Comparison of ENCODE assay signal across 9 cellular contexts in genomic region chr19:57192064-57192395, GRCh38. TPM values are rescaled to one million over a fixed set of nuclear protein-coding genes. Genes with fewer than 3 reads are reported as not detected.
A peak's percentile ranks its signal among the peaks of the same experiment; 100 is the strongest.
DNase-seq lines count a peak whose midpoint lies in the region; ATAC-seq, FAIRE-seq and TF ChIP-seq lines count a peak whose summit lies in the region.
"Had no signal": no experiment of that assay in that cellular context is flagged by ENCODE, and none has a peak within 500 bp of the region (broad histone marks: within the 10 kb centered on the region; RNA-seq: fewer than 3 reads in every experiment).

No MANE protein-coding gene starts in this region.

- intact Hi-C loops in heart right ventricle (cut with DNase I): loop anchor here in 1 of 10 donors (5.0 kb wide), 1 partner anchor 50 kb away; the partner anchor contains the start of gene ZNF805

- 0 to 3% methylated on average over 8 of the region's 8 CpGs for WGBS in heart right ventricle, 2 donors

- TF ChIP-seq POLR2A in GM12891 (IDR thresholded peaks at IDR 0.05; ENCODE audit: low read depth, low read length): no peak

- peak overlapping the region; percentile 92 for H3K9ac ChIP-seq in skeletal muscle satellite cell (ENCODE audit: low read depth, low read length)

- H3K27ac ChIP-seq in WERI-Rb-1 (peak overlapping the region; percentile 83), heart right ventricle (peak overlapping the region in 9 of 10 donors; percentile 84 to 97 (median 93))

- H3K4me3 ChIP-seq in WERI-Rb-1 (ENCODE audit: low read depth, low read length) (peak overlapping the region; percentile 89), heart right ventricle (peak overlapping the region; percentile 85 to 100 (median 98)), skeletal muscle satellite cell (ENCODE audit: low read length) (peak overlapping the region; percentile 95)

- H3K4me2 ChIP-seq in skeletal muscle satellite cell (ENCODE audit: low read length): peak overlapping the region; percentile 82

- DNase-seq in NCI-H1105 (lab: John Stamatoyannopoulos, UW) (peak; percentile 7), NCI-H1105 treated with DMSO at 0.1 percent for 48 hours (lab: John Stamatoyannopoulos, UW) (no peak), WERI-Rb-1 (no peak), heart right ventricle (no peak), SK-N-DZ (ENCODE audit: low spot score) (no peak), GM12891 (ENCODE audit: insufficient read length, low spot score) (no peak)

- H3K27me3 ChIP-seq in WERI-Rb-1 (ENCODE audit: insufficient read depth, low read depth, severe bottlenecking) (peaks cover 4% of the 10 kb centered on the region), heart right ventricle (peaks cover 0 to 3% (median 0%) of the 10 kb centered on the region in 7 donors), skeletal muscle satellite cell (ENCODE audit: control insufficient read depth, insufficient read depth, low read length) (no peaks in the 10 kb centered on the region)

- H3K36me3 ChIP-seq in WERI-Rb-1: peaks cover 47% of the 10 kb centered on the region
- peaks cover 0 to 43% (median 40%) of the 10 kb centered on the region in 9 donors for H3K36me3 ChIP-seq in heart right ventricle
- peaks cover 40% of the 10 kb centered on the region for H3K36me3 ChIP-seq in skeletal muscle satellite cell (ENCODE audit: insufficient read depth, low read length)

- H3K9me3 ChIP-seq in WERI-Rb-1 (ENCODE audit: severe bottlenecking) (peaks cover 26% of the 10 kb centered on the region), heart right ventricle (peaks cover 0 to 33% (median 0%) of the 10 kb centered on the region in 11 donors), skeletal muscle satellite cell (replicated peaks; ENCODE audit: low read length) (peaks cover 5% of the 10 kb centered on the region)

- no peak for FAIRE-seq in GM12891 (lab: Jason Lieb, UNC)

- peaks cover 0 to 30% (median 23%) of the 10 kb centered on the region in 9 donors for H3K4me1 ChIP-seq in heart right ventricle
- peaks cover 11% of the 10 kb centered on the region for H3K4me1 ChIP-seq in skeletal muscle satellite cell (ENCODE audit: control insufficient read depth, insufficient read depth, low read length)

- ATAC-seq in heart right ventricle: peak in 2 of 8 donors; percentile 3 to 10
- no peak for ATAC-seq in HG03432 (IDR thresholded peaks at IDR 0.05; ENCODE audit: unreplicated experiment)

- TF ChIP-seq CTCF in WERI-Rb-1 (IDR thresholded peaks at IDR 0.05; ENCODE audit: low read depth, low read length) (no peak), heart right ventricle (IDR thresholded peaks at IDR 0.05) (no peak)

TF ChIP-seq in GM12891, 5 proteins besides CTCF, POLR2A, EP300 and RAD21:
- TF ChIP-seq POLR2AphosphoS5 (IDR thresholded peaks at IDR 0.05; ENCODE audit: low read depth, low read length): no peak
- TF ChIP-seq SPI1 (IDR thresholded peaks at IDR 0.05; ENCODE audit: low read depth, low read length): no peak
- TF ChIP-seq POU2F2 (IDR thresholded peaks at IDR 0.05; ENCODE audit: low read depth, low read length): no peak
- no peak for TF ChIP-seq TAF1 (IDR thresholded peaks at IDR 0.05; ENCODE audit: low read depth, low read length)
- TF ChIP-seq PAX5 (IDR thresholded peaks at IDR 0.05; ENCODE audit: insufficient read depth, low read length, severe bottlenecking): no peak

RNA-seq across cellular contexts. Expression of gene ZNF264, which starts 0.7 kb away (rescaled TPM):
- 10 to 100 TPM; 16.5 to 23.8 (median 20.7) TPM for total RNA-seq in heart right ventricle
- polyA plus RNA-seq in heart right ventricle: 1 to 10 TPM; 2.2 to 3.4 TPM
- 19.0 and 21.2 TPM in 2 replicates for total RNA-seq in skeletal muscle satellite cell (2012; rRNA removed)
- polyA plus RNA-seq in SK-N-DZ (2014; cell fraction: cytosol; rRNA removed): 2.3 and 3.1 TPM in 2 replicates
- polyA plus RNA-seq in SK-N-DZ (2014; cell fraction: nucleus; rRNA removed): 8.2 and 45.9 TPM in 2 replicates
- 6.1 TPM for polyA plus RNA-seq in GM12891 (2012; ENCODE audit: low read depth, missing spikeins)

RNA-seq across cellular contexts. Expression of gene DUXA, which starts 24.7 kb away (rescaled TPM):
- total RNA-seq in heart right ventricle: not detected
- polyA plus RNA-seq in heart right ventricle: not detected
- not detected in 2 replicates for total RNA-seq in skeletal muscle satellite cell (2012; rRNA removed)
- polyA plus RNA-seq in SK-N-DZ (2014; cell fraction: cytosol; rRNA removed): not detected in 2 replicates
- polyA plus RNA-seq in SK-N-DZ (2014; cell fraction: nucleus; rRNA removed): not detected in 2 replicates
- polyA plus RNA-seq in GM12891 (2012; ENCODE audit: low read depth, missing spikeins): not detected
- polyA plus RNA-seq: adipose tissue had no signal

RNA-seq across cellular contexts. Expression of gene AURKC, which starts 38.8 kb away (rescaled TPM):
- 1 to 10 TPM in 8 of 10 donors, under 1 TPM in 2; 0.90 to 6.7 (median 1.7) TPM for total RNA-seq in heart right ventricle
- polyA plus RNA-seq in heart right ventricle: 1 to 10 TPM in 1 of 2 donors, under 1 TPM in 1; 0.58 to 2.3 TPM
- 0.76 TPM in 1 of 2 replicates, not detected in the other for total RNA-seq in skeletal muscle satellite cell (2012; rRNA removed)
- polyA plus RNA-seq in SK-N-DZ (2014; cell fraction: cytosol; rRNA removed): not detected in 2 replicates
- 1.4 TPM in 1 of 2 replicates, not detected in the other for polyA plus RNA-seq in SK-N-DZ (2014; cell fraction: nucleus; rRNA removed)
- 1.2 TPM for polyA plus RNA-seq in GM12891 (2012; ENCODE audit: low read depth, missing spikeins)

RNA-seq across cellular contexts. Expression of gene ZIM3, which starts 47.0 kb away (rescaled TPM):
- total RNA-seq in heart right ventricle: not detected
- not detected for polyA plus RNA-seq in heart right ventricle
- total RNA-seq in skeletal muscle satellite cell (2012; rRNA removed): not detected in 2 replicates
- polyA plus RNA-seq in SK-N-DZ (2014; cell fraction: cytosol; rRNA removed): not detected in 2 replicates
- polyA plus RNA-seq in SK-N-DZ (2014; cell fraction: nucleus; rRNA removed): not detected in 2 replicates
- polyA plus RNA-seq in GM12891 (2012; ENCODE audit: low read depth, missing spikeins): not detected
- polyA plus RNA-seq: adipose tissue had no signal

RNA-seq across cellular contexts. Expression of gene ZNF805, which starts 48.4 kb away (rescaled TPM):
- 10 to 100 TPM in 8 of 10 donors, 1 to 10 TPM in 2; 9.4 to 14.7 (median 11.5) TPM for total RNA-seq in heart right ventricle
- polyA plus RNA-seq in heart right ventricle: under 1 TPM; 0.77 to 0.88 TPM
- total RNA-seq in skeletal muscle satellite cell (2012; rRNA removed): 12.7 and 15.2 TPM in 2 replicates
- polyA plus RNA-seq in SK-N-DZ (2014; cell fraction: cytosol; rRNA removed): 1.1 and 2.4 TPM in 2 replicates
- 0.62 and 1.9 TPM in 2 replicates for polyA plus RNA-seq in SK-N-DZ (2014; cell fraction: nucleus; rRNA removed)
- polyA plus RNA-seq in GM12891 (2012; ENCODE audit: low read depth, missing spikeins): 1.1 TPM
